Comparison of ENCODE assay signal across 21 cellular contexts in the genomic region with DNA sequence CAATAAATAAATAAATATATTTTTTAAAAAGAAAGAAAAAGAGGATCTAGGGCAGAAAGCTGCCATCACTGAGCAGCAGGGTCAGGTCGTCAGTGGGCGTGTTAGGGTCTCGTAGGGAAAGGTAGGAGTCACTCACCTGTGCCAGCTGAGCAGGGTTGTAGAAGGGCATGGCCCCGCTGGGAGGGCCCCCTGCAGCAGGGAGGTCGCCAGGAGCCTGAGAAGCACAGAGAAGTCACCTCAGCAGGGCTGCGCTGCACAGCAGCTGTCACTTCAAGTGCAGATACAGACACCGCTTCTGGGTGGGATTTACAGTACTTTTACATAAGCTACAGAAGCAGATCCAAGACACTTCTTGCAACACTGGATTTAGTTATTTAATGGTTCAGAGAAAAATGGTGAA. TPM values are rescaled to one million over a fixed set of nuclear protein-coding genes. Genes with fewer than 3 reads are reported as not detected.
DNase-seq lines count a peak whose midpoint lies in the region; ATAC-seq and TF ChIP-seq lines count a peak whose summit lies in the region.
"Had no signal": no experiment of that assay in that cellular context is flagged by ENCODE, and none has a peak within 500 bp of the region (broad histone marks: within the 10 kb centered on the region; RNA-seq: fewer than 3 reads in every experiment).

No MANE protein-coding gene starts in this region.

- H3K36me3 ChIP-seq in GM23338 (ENCODE audit: insufficient read depth), result peaks cover 27% of the 10 kb centered on the region

- no peak overlapping the region for H3K4me3 Mint-ChIP-seq in T-helper 2 cell treated with Interferon-gamma antibody and Interleukin-4, amounts not matched to agents 5 μg/mL and 100 μg/mL, for 36 hours
- H3K4me3 Mint-ChIP-seq in natural killer cell (peak overlapping the region; percentile 4), endothelial cell (ENCODE audit: unreplicated experiment) (peak overlapping the region; percentile 42), GM23338 (no peak overlapping the region; the same call in 2 of the 3 replicates)
- no peak overlapping the region for H3K4me3 Mint-ChIP-seq in natural killer cell treated with Interleukin-12 subunit alpha and Interleukin-12 subunit beta and Interleukin-15 and Interleukin-18, amount 100 ng/mL, for 72 hours
- H3K4me3 Mint-ChIP-seq: B cell; CD14-positive monocyte; CD4-positive, alpha-beta memory T cell; HFFc6 had no signal

- H3K27me3 ChIP-seq in GM23338 (ENCODE audit: insufficient read depth), result no peaks in the 10 kb centered on the region
- H3K27me3 ChIP-seq: BLaER1 had no signal

- no peak for DNase-seq in T-helper 2 cell treated with Interferon-gamma antibody and Interleukin-4, amounts not matched to agents 5 μg/mL and 100 μg/mL, for 36 hours (ENCODE audit: low spot score)
- DNase-seq in T-helper 2 cell (no peak), natural killer cell (no peak), endothelial cell (ENCODE audit: low spot score) (no peak), GM23338 (ENCODE audit: low spot score) (no peak), sciatic nerve (ENCODE audit: low spot score) (no peak), NCI-H446 treated with DMSO at 0.1 percent for 48 hours (lab: John Stamatoyannopoulos, UW) (no peak)
- no peak for DNase-seq in natural killer cell treated with Interleukin-12 subunit alpha and Interleukin-12 subunit beta and Interleukin-15 and Interleukin-18, amount 100 ng/mL, for 72 hours (ENCODE audit: low spot score)
- DNase-seq: Calu3; CD4-positive, alpha-beta memory T cell; COR-L47; DMS53; DMS79 treated with DMSO at 0.1 percent for 48 hours; GF-D8; GOT3; HFFc6 had no signal

- no peaks in the 10 kb centered on the region for H3K4me1 Mint-ChIP-seq in T-helper 2 cell treated with Interferon-gamma antibody and Interleukin-4, amounts not matched to agents 5 μg/mL and 100 μg/mL, for 36 hours (ENCODE audit: low read depth)
- peaks cover 0 to under 1% of the 10 kb centered on the region in 2 donors for H3K4me1 Mint-ChIP-seq in natural killer cell
- H3K4me1 Mint-ChIP-seq in natural killer cell treated with Interleukin-12 subunit alpha and Interleukin-12 subunit beta and Interleukin-15 and Interleukin-18, amount 100 ng/mL, for 72 hours (ENCODE audit: low read depth in 2 of 2), result no peaks in the 10 kb centered on the region
- peaks cover 3% of the 10 kb centered on the region for H3K4me1 Mint-ChIP-seq in endothelial cell (ENCODE audit: unreplicated experiment)
- no peaks in the 10 kb centered on the region; the same call in 2 of the 3 replicates for H3K4me1 Mint-ChIP-seq in GM23338

- peaks cover 36% of the 10 kb centered on the region for H3F3A ChIP-seq in GM23338 (replicated peaks; ENCODE audit: low read depth)

- H4K20me1 ChIP-seq in GM23338 (replicated peaks; ENCODE audit: insufficient read depth), result peaks cover 14% of the 10 kb centered on the region

- ATAC-seq in natural killer cell, result no peak
- no peak for ATAC-seq in natural killer cell treated with Interleukin-12 subunit alpha and Interleukin-12 subunit beta and Interleukin-15 and Interleukin-18, amount 100 ng/mL, for 72 hours
- no peak for ATAC-seq in GM23338
- no peak for ATAC-seq in sciatic nerve

- TF ChIP-seq CTCF in natural killer cell (IDR thresholded peaks at IDR 0.05) (no peak), endothelial cell (IDR thresholded peaks at IDR 0.05; ENCODE audit: unreplicated experiment) (no peak), GM23338 (conservative IDR thresholded peaks at IDR 0.05; ENCODE audit: low read depth in 2 of 2) (no peak)

- H3K9me2 ChIP-seq in GM23338 (ENCODE audit: insufficient read depth), result no peaks in the 10 kb centered on the region

- peak overlapping the region; percentile 8 for H3K27ac Mint-ChIP-seq in T-helper 2 cell treated with Interferon-gamma antibody and Interleukin-4, amounts not matched to agents 5 μg/mL and 100 μg/mL, for 36 hours
- H3K27ac Mint-ChIP-seq in natural killer cell (no peak overlapping the region), endothelial cell (ENCODE audit: unreplicated experiment) (no peak overlapping the region), GM23338 (no peak overlapping the region)
- H3K27ac Mint-ChIP-seq in natural killer cell treated with Interleukin-12 subunit alpha and Interleukin-12 subunit beta and Interleukin-15 and Interleukin-18, amount 100 ng/mL, for 72 hours, result no peak overlapping the region
- H3K27ac Mint-ChIP-seq: B cell, HFFc6 had no signal

- intact Hi-C loops in natural killer cell (cut with micrococcal nuclease) (no loop called here), sciatic nerve (cut with DNase I) (no loop called here)

- no peak overlapping the region for H3K4me3 ChIP-seq in GM23338
- H3K4me3 ChIP-seq: BLaER1, HAP-1 had no signal

- no peaks in the 10 kb centered on the region for H3K27me3 Mint-ChIP-seq in T-helper 2 cell treated with Interferon-gamma antibody and Interleukin-4, amounts not matched to agents 5 μg/mL and 100 μg/mL, for 36 hours (ENCODE audit: low read depth)
- H3K27me3 Mint-ChIP-seq in natural killer cell (ENCODE audit: low read depth in 2 of 2), result no peaks in the 10 kb centered on the region
- no peaks in the 10 kb centered on the region for H3K27me3 Mint-ChIP-seq in natural killer cell treated with Interleukin-12 subunit alpha and Interleukin-12 subunit beta and Interleukin-15 and Interleukin-18, amount 100 ng/mL, for 72 hours
- H3K27me3 Mint-ChIP-seq in endothelial cell (ENCODE audit: unreplicated experiment), result peaks cover 25% of the 10 kb centered on the region
- H3K27me3 Mint-ChIP-seq in GM23338 (ENCODE audit: insufficient read depth, low read depth, poor library complexity), result peaks cover 7% of the 10 kb centered on the region
- H3K27me3 Mint-ChIP-seq: B cell; CD4-positive, alpha-beta memory T cell had no signal

- no peaks in the 10 kb centered on the region for H3K4me1 ChIP-seq in GM23338 (ENCODE audit: insufficient read depth)

- H3K4me2 ChIP-seq in GM23338, result no peak overlapping the region

- H3K79me2 ChIP-seq in GM23338 (replicated peaks; ENCODE audit: insufficient read depth), result no peaks in the 10 kb centered on the region

- H2AFZ ChIP-seq in GM23338, result no peak overlapping the region

- peaks cover 51% of the 10 kb centered on the region for H3K36me3 Mint-ChIP-seq in T-helper 2 cell treated with Interferon-gamma antibody and Interleukin-4, amounts not matched to agents 5 μg/mL and 100 μg/mL, for 36 hours (ENCODE audit: low read depth)
- peaks cover 22% of the 10 kb centered on the region for H3K36me3 Mint-ChIP-seq in natural killer cell
- H3K36me3 Mint-ChIP-seq in natural killer cell treated with Interleukin-12 subunit alpha and Interleukin-12 subunit beta and Interleukin-15 and Interleukin-18, amount 100 ng/mL, for 72 hours, result peaks cover 25% of the 10 kb centered on the region
- H3K36me3 Mint-ChIP-seq in endothelial cell (ENCODE audit: low read depth, unreplicated experiment), result peaks cover 51% of the 10 kb centered on the region
- H3K36me3 Mint-ChIP-seq in GM23338 (ENCODE audit: low read depth), result peaks cover 76% of the 10 kb centered on the region

- H3K27ac ChIP-seq in GM23338 (ENCODE audit: low read depth), result no peak overlapping the region
- H3K27ac ChIP-seq: 22Rv1 had no signal

- no peaks in the 10 kb centered on the region for H3K9me3 Mint-ChIP-seq in T-helper 2 cell treated with Interferon-gamma antibody and Interleukin-4, amounts not matched to agents 5 μg/mL and 100 μg/mL, for 36 hours
- H3K9me3 Mint-ChIP-seq in natural killer cell, result no peaks in the 10 kb centered on the region
- no peaks in the 10 kb centered on the region for H3K9me3 Mint-ChIP-seq in natural killer cell treated with Interleukin-12 subunit alpha and Interleukin-12 subunit beta and Interleukin-15 and Interleukin-18, amount 100 ng/mL, for 72 hours
- H3K9me3 Mint-ChIP-seq in endothelial cell (ENCODE audit: unreplicated experiment), result no peaks in the 10 kb centered on the region
- H3K9me3 Mint-ChIP-seq in GM23338, result peaks cover 2% of the 10 kb centered on the region; the same call in 1 of the 3 replicates
- H3K9me3 Mint-ChIP-seq: CD14-positive monocyte, HFFc6 had no signal

TF ChIP-seq in GM23338, 12 proteins besides CTCF, POLR2A, EP300 and RAD21 (continues in another document):
- no peak for TF ChIP-seq ZNF114 (CRISPR knock-in tag; IDR thresholded peaks at IDR 0.05)

RNA-seq across cellular contexts. Expression of a gene that starts 4.0 kb away (rescaled TPM):
- total RNA-seq in natural killer cell (10 to 100 TPM; 12.1 to 15.7 (median 14.4) TPM), endothelial cell (ENCODE audit: unreplicated experiment) (23.6 TPM), sciatic nerve (18.0 TPM)
- 10 to 100 TPM; 10.4 to 18.1 TPM for total RNA-seq in natural killer cell treated with Interleukin-12 subunit alpha and Interleukin-12 subunit beta and Interleukin-15 and Interleukin-18, amount 100 ng/mL, for 72 hours
- 10.9 and 13.4 TPM in 2 replicates for total RNA-seq in GM23338 (2014; rRNA removed; shearing (Covaris generic))
- 5.8 TPM in 2 replicates for polyA plus RNA-seq in GM23338 (2016; fragmentation: Nextera tagmentation; extraction: Ambion mirVana)

RNA-seq across cellular contexts. Expression of a gene that starts 33.2 kb away (rescaled TPM):
- total RNA-seq in natural killer cell, result 10 to 100 TPM; 78.3 to 84.8 (median 79.3) TPM
- total RNA-seq in natural killer cell treated with Interleukin-12 subunit alpha and Interleukin-12 subunit beta and Interleukin-15 and Interleukin-18, amount 100 ng/mL, for 72 hours, result 100 to 1,000 TPM in 1 of 2 donors, 10 to 100 TPM in 1; 66.2 to 107 TPM
- total RNA-seq in endothelial cell (ENCODE audit: unreplicated experiment), result 61.3 TPM
- total RNA-seq in GM23338 (2014; rRNA removed; shearing (Covaris generic)), result 83.3 and 88.2 TPM in 2 replicates
- polyA plus RNA-seq in GM23338 (2016; fragmentation: Nextera tagmentation; extraction: Ambion mirVana), result 54.6 and 61.3 TPM in 2 replicates
- total RNA-seq in sciatic nerve, result 38.9 TPM

RNA-seq across cellular contexts. Expression of a gene that starts 33.3 kb away (rescaled TPM):
- 10 to 100 TPM; 38.7 to 62.3 (median 41.6) TPM for total RNA-seq in natural killer cell
- 10 to 100 TPM; 24.1 to 86.6 TPM for total RNA-seq in natural killer cell treated with Interleukin-12 subunit alpha and Interleukin-12 subunit beta and Interleukin-15 and Interleukin-18, amount 100 ng/mL, for 72 hours
- total RNA-seq in endothelial cell (ENCODE audit: unreplicated experiment), result 45.0 TPM
- total RNA-seq in GM23338 (2014; rRNA removed; shearing (Covaris generic)), result 79.7 and 91.9 TPM in 2 replicates
- polyA plus RNA-seq in GM23338 (2016; fragmentation: Nextera tagmentation; extraction: Ambion mirVana), result 25.6 and 29.9 TPM in 2 replicates
- total RNA-seq in sciatic nerve, result 39.7 TPM

RNA-seq across cellular contexts. Expression of a gene that starts 39.2 kb away (rescaled TPM):
- total RNA-seq in natural killer cell (10 to 100 TPM; 84.3 to 89.0 (median 87.1) TPM), endothelial cell (ENCODE audit: unreplicated experiment) (79.5 TPM), sciatic nerve (52.2 TPM)
- 100 to 1,000 TPM; 104 to 121 TPM for total RNA-seq in natural killer cell treated with Interleukin-12 subunit alpha and Interleukin-12 subunit beta and Interleukin-15 and Interleukin-18, amount 100 ng/mL, for 72 hours
- 54.3 and 59.2 TPM in 2 replicates for total RNA-seq in GM23338 (2014; rRNA removed; shearing (Covaris generic))
- polyA plus RNA-seq in GM23338 (2016; fragmentation: Nextera tagmentation; extraction: Ambion mirVana), result 34.0 and 35.7 TPM in 2 replicates

RNA-seq across cellular contexts. Expression of a gene that starts 43.7 kb away (rescaled TPM):
- 10 to 100 TPM in 1 of 3 donors, 1 to 10 TPM in 2; 9.0 to 11.3 (median 9.4) TPM for total RNA-seq in natural killer cell
- 10 to 100 TPM; 11.3 to 48.5 TPM for total RNA-seq in natural killer cell treated with Interleukin-12 subunit alpha and Interleukin-12 subunit beta and Interleukin-15 and Interleukin-18, amount 100 ng/mL, for 72 hours
- 13.5 TPM for total RNA-seq in endothelial cell (ENCODE audit: unreplicated experiment)
- 20.4 and 22.7 TPM in 2 replicates for total RNA-seq in GM23338 (2014; rRNA removed; shearing (Covaris generic))
- 8.8 and 10.2 TPM in 2 replicates for polyA plus RNA-seq in GM23338 (2016; fragmentation: Nextera tagmentation; extraction: Ambion mirVana)
- 9.9 TPM for total RNA-seq in sciatic nerve

Comparison
In these comparisons a context has a peak if more than half of its experiments do, and no peak if none do; other contexts are left out.
1. H3K4me3 Mint-ChIP-seq: peak in natural killer cell (single experiment) and endothelial cell (single experiment); none in T-helper 2 cell treated with Interferon-gamma antibody and Interleukin-4, amounts not matched to agents 5 μg/mL and 100 μg/mL, for 36 hours (single experiment), natural killer cell treated with Interleukin-12 subunit alpha and Interleukin-12 subunit beta and Interleukin-15 and Interleukin-18, amount 100 ng/mL, for 72 hours (single experiment) and GM23338 (single experiment).